1 cellular context compared by ENCODE assay signal in the genomic region with DNA sequence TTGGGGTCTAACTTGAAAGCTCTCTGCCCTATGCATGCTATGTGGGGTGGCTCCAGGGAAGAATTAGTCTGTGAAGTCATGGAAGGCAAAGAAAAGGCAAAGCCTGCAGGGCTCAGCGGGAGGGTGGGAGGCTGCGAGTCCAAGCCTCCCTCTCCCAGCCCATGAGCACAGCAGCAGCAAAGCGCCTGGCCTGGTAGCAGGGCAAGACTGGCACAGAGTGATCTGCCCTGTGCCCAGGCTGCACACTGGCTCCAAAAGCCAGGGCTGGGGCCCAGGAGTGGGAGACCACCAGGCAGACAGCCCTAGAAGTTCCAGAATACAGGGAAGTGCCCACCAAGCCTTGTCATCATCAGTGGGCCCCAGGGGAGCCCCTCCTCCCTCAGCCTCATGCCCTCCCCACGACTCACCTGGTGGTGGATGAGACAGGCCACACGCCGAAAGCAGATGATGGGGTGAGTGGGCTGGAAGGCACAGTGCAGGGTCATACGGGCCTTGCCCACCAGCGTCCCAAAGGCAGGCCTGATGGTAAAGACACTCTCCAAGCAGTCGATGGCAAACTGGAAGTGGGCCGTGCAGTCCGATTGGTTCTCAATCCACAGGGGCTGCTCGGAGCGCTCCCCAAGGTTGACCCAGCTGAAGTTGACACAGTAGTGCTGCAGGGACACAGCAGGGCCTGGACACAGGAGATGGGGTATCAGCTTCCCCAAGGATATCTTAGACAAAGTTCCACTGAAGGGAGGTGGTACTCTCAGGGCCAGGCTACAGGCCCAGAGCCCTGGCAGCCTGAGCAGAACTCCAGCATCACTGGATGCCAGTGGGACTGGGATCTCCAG.
TF ChIP-seq lines count a peak whose summit lies in the region.

No MANE protein-coding gene starts in this region.

TF ChIP-seq in A549, 52 proteins besides CTCF, POLR2A, EP300 and RAD21 (continued from another document):
- TF ChIP-seq CBX8 (IDR thresholded peaks at IDR 0.05) (no peak), JUNB (IDR thresholded peaks at IDR 0.05) (no peak), TFCP2L1 (CRISPR knock-in tag; IDR thresholded peaks at IDR 0.05) (no peak), ZC3H11A (IDR thresholded peaks at IDR 0.05) (no peak), NFE2L2 (conservative IDR thresholded peaks at IDR 0.05; ENCODE audit: low read length) (no peak), HOXA7 (CRISPR knock-in tag; IDR thresholded peaks at IDR 0.05) (no peak), MAZ (IDR thresholded peaks at IDR 0.05; ENCODE audit: borderline replicate concordance, low read depth, low read length) (no peak), TP53 (CRISPR knock-in tag; IDR thresholded peaks at IDR 0.05) (no peak), FOXS1 (CRISPR knock-in tag; IDR thresholded peaks at IDR 0.05) (no peak), NPAS2 (CRISPR knock-in tag; IDR thresholded peaks at IDR 0.05; ENCODE audit: borderline replicate concordance) (no peak), HOXB13 (CRISPR knock-in tag; IDR thresholded peaks at IDR 0.05; ENCODE audit: low read depth) (no peak), EHF (CRISPR knock-in tag; IDR thresholded peaks at IDR 0.05) (no peak), JUN (IDR thresholded peaks at IDR 0.05) (no peak)
- TF ChIP-seq, protein P1, sequence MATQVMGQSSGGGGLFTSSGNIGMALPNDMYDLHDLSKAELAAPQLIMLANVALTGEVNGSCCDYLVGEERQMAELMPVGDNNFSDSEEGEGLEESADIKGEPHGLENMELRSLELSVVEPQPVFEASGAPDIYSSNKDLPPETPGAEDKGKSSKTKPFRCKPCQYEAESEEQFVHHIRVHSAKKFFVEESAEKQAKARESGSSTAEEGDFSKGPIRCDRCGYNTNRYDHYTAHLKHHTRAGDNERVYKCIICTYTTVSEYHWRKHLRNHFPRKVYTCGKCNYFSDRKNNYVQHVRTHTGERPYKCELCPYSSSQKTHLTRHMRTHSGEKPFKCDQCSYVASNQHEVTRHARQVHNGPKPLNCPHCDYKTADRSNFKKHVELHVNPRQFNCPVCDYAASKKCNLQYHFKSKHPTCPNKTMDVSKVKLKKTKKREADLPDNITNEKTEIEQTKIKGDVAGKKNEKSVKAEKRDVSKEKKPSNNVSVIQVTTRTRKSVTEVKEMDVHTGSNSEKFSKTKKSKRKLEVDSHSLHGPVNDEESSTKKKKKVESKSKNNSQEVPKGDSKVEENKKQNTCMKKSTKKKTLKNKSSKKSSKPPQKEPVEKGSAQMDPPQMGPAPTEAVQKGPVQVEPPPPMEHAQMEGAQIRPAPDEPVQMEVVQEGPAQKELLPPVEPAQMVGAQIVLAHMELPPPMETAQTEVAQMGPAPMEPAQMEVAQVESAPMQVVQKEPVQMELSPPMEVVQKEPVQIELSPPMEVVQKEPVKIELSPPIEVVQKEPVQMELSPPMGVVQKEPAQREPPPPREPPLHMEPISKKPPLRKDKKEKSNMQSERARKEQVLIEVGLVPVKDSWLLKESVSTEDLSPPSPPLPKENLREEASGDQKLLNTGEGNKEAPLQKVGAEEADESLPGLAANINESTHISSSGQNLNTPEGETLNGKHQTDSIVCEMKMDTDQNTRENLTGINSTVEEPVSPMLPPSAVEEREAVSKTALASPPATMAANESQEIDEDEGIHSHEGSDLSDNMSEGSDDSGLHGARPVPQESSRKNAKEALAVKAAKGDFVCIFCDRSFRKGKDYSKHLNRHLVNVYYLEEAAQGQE (IDR thresholded peaks at IDR 0.05), result no peak
- TF ChIP-seq, protein P2, sequence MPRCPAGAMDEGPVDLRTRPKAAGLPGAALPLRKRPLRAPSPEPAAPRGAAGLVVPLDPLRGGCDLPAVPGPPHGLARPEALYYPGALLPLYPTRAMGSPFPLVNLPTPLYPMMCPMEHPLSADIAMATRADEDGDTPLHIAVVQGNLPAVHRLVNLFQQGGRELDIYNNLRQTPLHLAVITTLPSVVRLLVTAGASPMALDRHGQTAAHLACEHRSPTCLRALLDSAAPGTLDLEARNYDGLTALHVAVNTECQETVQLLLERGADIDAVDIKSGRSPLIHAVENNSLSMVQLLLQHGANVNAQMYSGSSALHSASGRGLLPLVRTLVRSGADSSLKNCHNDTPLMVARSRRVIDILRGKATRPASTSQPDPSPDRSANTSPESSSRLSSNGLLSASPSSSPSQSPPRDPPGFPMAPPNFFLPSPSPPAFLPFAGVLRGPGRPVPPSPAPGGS (IDR thresholded peaks at IDR 0.05), result no peak
- TF ChIP-seq, protein P3, sequence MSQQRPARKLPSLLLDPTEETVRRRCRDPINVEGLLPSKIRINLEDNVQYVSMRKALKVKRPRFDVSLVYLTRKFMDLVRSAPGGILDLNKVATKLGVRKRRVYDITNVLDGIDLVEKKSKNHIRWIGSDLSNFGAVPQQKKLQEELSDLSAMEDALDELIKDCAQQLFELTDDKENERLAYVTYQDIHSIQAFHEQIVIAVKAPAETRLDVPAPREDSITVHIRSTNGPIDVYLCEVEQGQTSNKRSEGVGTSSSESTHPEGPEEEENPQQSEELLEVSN (IDR thresholded peaks at IDR 0.05; ENCODE audit: borderline replicate concordance, low read depth), result no peak
- TF ChIP-seq, protein P4, sequence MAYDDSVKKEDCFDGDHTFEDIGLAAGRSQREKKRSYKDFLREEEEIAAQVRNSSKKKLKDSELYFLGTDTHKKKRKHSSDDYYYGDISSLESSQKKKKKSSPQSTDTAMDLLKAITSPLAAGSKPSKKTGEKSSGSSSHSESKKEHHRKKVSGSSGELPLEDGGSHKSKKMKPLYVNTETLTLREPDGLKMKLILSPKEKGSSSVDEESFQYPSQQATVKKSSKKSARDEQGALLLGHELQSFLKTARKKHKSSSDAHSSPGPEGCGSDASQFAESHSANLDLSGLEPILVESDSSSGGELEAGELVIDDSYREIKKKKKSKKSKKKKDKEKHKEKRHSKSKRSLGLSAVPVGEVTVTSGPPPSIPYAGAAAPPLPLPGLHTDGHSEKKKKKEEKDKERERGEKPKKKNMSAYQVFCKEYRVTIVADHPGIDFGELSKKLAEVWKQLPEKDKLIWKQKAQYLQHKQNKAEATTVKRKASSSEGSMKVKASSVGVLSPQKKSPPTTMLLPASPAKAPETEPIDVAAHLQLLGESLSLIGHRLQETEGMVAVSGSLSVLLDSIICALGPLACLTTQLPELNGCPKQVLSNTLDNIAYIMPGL (CRISPR knock-in tag; IDR thresholded peaks at IDR 0.05; ENCODE audit: borderline replicate concordance), result no peak
